ENCODE assay signal across 2 cellular contexts in genomic region chr12:107731376-107731775, GRCh38.
TF ChIP-seq lines count a peak whose summit lies in the region.

No MANE protein-coding gene starts in this region.

TF ChIP-seq in GM12891, 5 proteins besides CTCF, POLR2A, EP300 and RAD21:
- no peak for TF ChIP-seq POU2F2 (IDR thresholded peaks at IDR 0.05; ENCODE audit: low read depth, low read length)
- TF ChIP-seq POLR2AphosphoS5 (IDR thresholded peaks at IDR 0.05; ENCODE audit: low read depth, low read length): no peak
- no peak for TF ChIP-seq TAF1 (IDR thresholded peaks at IDR 0.05; ENCODE audit: low read depth, low read length)
- no peak for TF ChIP-seq SPI1 (IDR thresholded peaks at IDR 0.05; ENCODE audit: low read depth, low read length)
- no peak for TF ChIP-seq PAX5 (IDR thresholded peaks at IDR 0.05; ENCODE audit: insufficient read depth, low read length, severe bottlenecking)

TF ChIP-seq in IMR-90, 13 proteins besides CTCF, POLR2A, EP300 and RAD21:
- TF ChIP-seq CEBPB (IDR thresholded peaks at IDR 0.05; ENCODE audit: low read depth, low read length) (no peak), RFX5 (IDR thresholded peaks at IDR 0.05; ENCODE audit: low read depth, low read length) (no peak), MAFK (IDR thresholded peaks at IDR 0.05; ENCODE audit: low read depth, low read length) (no peak), RCOR1 (IDR thresholded peaks at IDR 0.05; ENCODE audit: insufficient replicate concordance, low read length) (no peak), FOS (IDR thresholded peaks at IDR 0.05; ENCODE audit: low read depth, low read length) (no peak), CHD1 (IDR thresholded peaks at IDR 0.05; ENCODE audit: low read depth, low read length) (no peak), MXI1 (IDR thresholded peaks at IDR 0.05; ENCODE audit: borderline replicate concordance, low read depth, low read length) (no peak), ELK1 (IDR thresholded peaks at IDR 0.05; ENCODE audit: borderline replicate concordance, low read depth, low read length) (no peak), BHLHE40 (IDR thresholded peaks at IDR 0.05; ENCODE audit: low read depth, low read length) (no peak), MAZ (IDR thresholded peaks at IDR 0.05; ENCODE audit: borderline replicate concordance, low read depth, low read length) (no peak), SMC3 (IDR thresholded peaks at IDR 0.05; ENCODE audit: low read depth, low read length) (no peak)
